Comparison of ENCODE assay signal across 18 cellular contexts in genomic region chr12:68639396-68639767, GRCh38. TPM values are rescaled to one million over a fixed set of nuclear protein-coding genes. Genes with fewer than 3 reads are reported as not detected.
A peak's percentile ranks its signal among the peaks of the same experiment; 100 is the strongest.
DNase-seq lines count a peak whose midpoint lies in the region; ATAC-seq, FAIRE-seq and TF ChIP-seq lines count a peak whose summit lies in the region.
"Had no signal": no experiment of that assay in that cellular context is flagged by ENCODE, and none has a peak within 500 bp of the region (broad histone marks: within the 10 kb centered on the region; RNA-seq: fewer than 3 reads in every experiment).

No MANE protein-coding gene starts in this region.

- peaks cover 76% of the 10 kb centered on the region for H3K4me1 ChIP-seq in BLaER1
- H3K4me1 ChIP-seq in DOHH2 (ENCODE audit: control insufficient read depth, low read length): peaks cover 71% of the 10 kb centered on the region
- H3K4me1 ChIP-seq in pancreas: peaks cover 14 to 37% (median 22%) of the 10 kb centered on the region in 3 donors
- peaks cover 40% of the 10 kb centered on the region for H3K4me1 ChIP-seq in upper lobe of right lung

- TF ChIP-seq CTCF in DOHH2 (IDR thresholded peaks at IDR 0.05; ENCODE audit: low read depth, low read length, poor library complexity, severe bottlenecking): no peak
- TF ChIP-seq CTCF in WTC11 (IDR thresholded peaks at IDR 0.05): no peak
- no peak for TF ChIP-seq CTCF in mesothelial cell of epicardium (IDR thresholded peaks at IDR 0.05; ENCODE audit: unreplicated experiment)
- no peak for TF ChIP-seq CTCF in pancreas (IDR thresholded peaks at IDR 0.05)
- TF ChIP-seq CTCF in upper lobe of right lung (IDR thresholded peaks at IDR 0.05): no peak

- H3K9me3 Mint-ChIP-seq in WTC11 (no peaks in the 10 kb centered on the region), mesothelial cell of epicardium (no peaks in the 10 kb centered on the region)

- peaks cover 23% of the 10 kb centered on the region; the same call in 1 of the 2 replicates for H3F3A ChIP-seq in DOHH2 (ENCODE audit: control insufficient read depth, insufficient read depth)

- H3K4me1 Mint-ChIP-seq in WTC11 (peaks cover 4% of the 10 kb centered on the region), mesothelial cell of epicardium (peaks cover 34% of the 10 kb centered on the region)

- H3K4me3 Mint-ChIP-seq in WTC11 (no peak overlapping the region), mesothelial cell of epicardium (no peak overlapping the region)

- peaks cover 100% of the 10 kb centered on the region for H3K79me2 ChIP-seq in DOHH2 (ENCODE audit: control insufficient read depth, low read length)

- POLR2A ChIA-PET in WTC11 (lab: Charles Lee): interaction anchor here (0.9 kb wide), 1 partner anchor 10 kb away, joined by 3 read pairs; no protein-coding TSS in a partner anchor

- H3K27ac Mint-ChIP-seq in WTC11: peak overlapping the region; percentile 45; the same call in 1 of the 2 replicates
- peak overlapping the region; percentile 71 for H3K27ac Mint-ChIP-seq in mesothelial cell of epicardium

- H3K27ac ChIP-seq in BLaER1 (peak overlapping the region; percentile 33; the same call in 1 of the 2 replicates), DOHH2 (ENCODE audit: low read depth, low read length) (peak overlapping the region; percentile 55), pancreas (no peak overlapping the region), upper lobe of right lung (no peak overlapping the region)
- H3K27ac ChIP-seq: left lung, transverse colon had no signal

- no peak for FAIRE-seq in pancreas (lab: Jason Lieb, UNC)
- FAIRE-seq: TTC549 had no signal

- H3K27me3 Mint-ChIP-seq in WTC11 (ENCODE audit: low read depth) (no peaks in the 10 kb centered on the region), mesothelial cell of epicardium (ENCODE audit: low read depth) (no peaks in the 10 kb centered on the region)

- WGBS in pancreas, 2 donors: 93 to 95% methylated on average over 1 of the region's 1 CpG

- DNase-seq in WTC11 (ENCODE audit: low spot score) (no peak), mesothelial cell of epicardium (ENCODE audit: low spot score in 2 of 2, unreplicated experiment in 2 of 2) (no peak), RPMI8226 (no peak), pancreas (no peak), upper lobe of right lung (no peak)
- DNase-seq: AML-193; cerebellar nuclear complex; DMS53; foreskin fibroblast; left lung; right cardiac atrium; SHP77; stimulated activated CD4-positive, alpha-beta T cell treated with anti-CD3 and anti-CD28 coated beads, Interleukin-1b, Interleukin-23, amount 100 ng/mL, for 48 hours; transverse colon had no signal

- H3K36me3 ChIP-seq in BLaER1 (peaks cover 26% of the 10 kb centered on the region), DOHH2 (ENCODE audit: control insufficient read depth, low read length) (peaks cover 68% of the 10 kb centered on the region), pancreas (no peaks in the 10 kb centered on the region), upper lobe of right lung (no peaks in the 10 kb centered on the region)
- H3K36me3 ChIP-seq: transverse colon had no signal

- no peaks in the 10 kb centered on the region for H3K27me3 ChIP-seq in BLaER1
- H3K27me3 ChIP-seq in DOHH2 (ENCODE audit: control insufficient read depth, low read length): no peaks in the 10 kb centered on the region
- no peaks in the 10 kb centered on the region for H3K27me3 ChIP-seq in pancreas
- H3K27me3 ChIP-seq in upper lobe of right lung: no peaks in the 10 kb centered on the region
- H3K27me3 ChIP-seq: left lung, transverse colon had no signal

- peak overlapping the region; percentile 58 for H3K4me2 ChIP-seq in BLaER1
- H3K4me2 ChIP-seq in DOHH2 (ENCODE audit: low read length): peak overlapping the region; percentile 24; the same call in 1 of the 2 replicates

- CTCF ChIA-PET in WTC11 (lab: Charles Lee): no interaction called here

- no peaks in the 10 kb centered on the region for H3K9me2 ChIP-seq in DOHH2 (replicated peaks; ENCODE audit: control insufficient read depth, low read length)

- no peaks in the 10 kb centered on the region for H3K36me3 Mint-ChIP-seq in WTC11
- peaks cover 7% of the 10 kb centered on the region for H3K36me3 Mint-ChIP-seq in mesothelial cell of epicardium

- H3K4me3 ChIP-seq in BLaER1 (no peak overlapping the region), DOHH2 (ENCODE audit: low read length) (no peak overlapping the region; the same call in 1 of the 2 replicates), pancreas (no peak overlapping the region), upper lobe of right lung (no peak overlapping the region)
- H3K4me3 ChIP-seq: left lung, transverse colon had no signal

- ATAC-seq in WTC11 (no peak), pancreas (no peak), GM18907 (IDR thresholded peaks at IDR 0.05; ENCODE audit: unreplicated experiment) (no peak), upper lobe of right lung (no peak)
- ATAC-seq: right cardiac atrium had no signal

- intact Hi-C loops in pancreas (cut with DNase I) (no loop called here), upper lobe of right lung (cut with DNase I) (no loop called here)

- peak overlapping the region; percentile 23; the same call in 1 of the 2 replicates for H3K9ac ChIP-seq in BLaER1

- H4K20me1 ChIP-seq in BLaER1 (peaks cover 100% of the 10 kb centered on the region), DOHH2 (ENCODE audit: control insufficient read depth, insufficient read depth, low read depth, low read length) (0 out of 2 replicates have a peak, but pooled peaks cover 7% of the 10 kb centered on the region)

- H3K9me3 ChIP-seq in BLaER1: no peaks in the 10 kb centered on the region
- no peaks in the 10 kb centered on the region for H3K9me3 ChIP-seq in DOHH2 (ENCODE audit: control insufficient read depth, insufficient read depth, low read length)
- no peaks in the 10 kb centered on the region for H3K9me3 ChIP-seq in pancreas
- H3K9me3 ChIP-seq in upper lobe of right lung: no peaks in the 10 kb centered on the region
- H3K9me3 ChIP-seq: left lung, transverse colon had no signal

TF ChIP-seq in WTC11, 78 proteins besides CTCF, POLR2A, EP300 and RAD21 (continues in another document):
- TF ChIP-seq E2F4 (CRISPR knock-in tag; IDR thresholded peaks at IDR 0.05; ENCODE audit: borderline replicate concordance, low read depth): no peak
- TF ChIP-seq, protein P1, sequence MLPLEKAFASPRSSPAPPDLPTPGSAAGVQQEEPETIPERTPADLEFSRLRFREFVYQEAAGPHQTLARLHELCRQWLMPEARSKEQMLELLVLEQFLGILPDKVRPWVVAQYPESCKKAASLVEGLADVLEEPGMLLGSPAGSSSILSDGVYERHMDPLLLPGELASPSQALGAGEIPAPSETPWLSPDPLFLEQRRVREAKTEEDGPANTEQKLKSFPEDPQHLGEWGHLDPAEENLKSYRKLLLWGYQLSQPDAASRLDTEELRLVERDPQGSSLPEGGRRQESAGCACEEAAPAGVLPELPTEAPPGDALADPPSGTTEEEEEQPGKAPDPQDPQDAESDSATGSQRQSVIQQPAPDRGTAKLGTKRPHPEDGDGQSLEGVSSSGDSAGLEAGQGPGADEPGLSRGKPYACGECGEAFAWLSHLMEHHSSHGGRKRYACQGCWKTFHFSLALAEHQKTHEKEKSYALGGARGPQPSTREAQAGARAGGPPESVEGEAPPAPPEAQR (CRISPR knock-in tag; IDR thresholded peaks at IDR 0.05): no peak
- TF ChIP-seq NFE2L1 (CRISPR knock-in tag; IDR thresholded peaks at IDR 0.05): no peak
- TF ChIP-seq SMAD4 (CRISPR knock-in tag; IDR thresholded peaks at IDR 0.05): no peak
- TF ChIP-seq RELA (CRISPR knock-in tag; IDR thresholded peaks at IDR 0.05; ENCODE audit: borderline replicate concordance): no peak
- no peak for TF ChIP-seq ZNF219 (CRISPR knock-in tag; IDR thresholded peaks at IDR 0.05; ENCODE audit: borderline replicate concordance)
- TF ChIP-seq HMGA2 (CRISPR knock-in tag; IDR thresholded peaks at IDR 0.05): no peak
- TF ChIP-seq KAT7 (CRISPR knock-in tag; IDR thresholded peaks at IDR 0.05; ENCODE audit: borderline replicate concordance): no peak
- TF ChIP-seq, protein P2, sequence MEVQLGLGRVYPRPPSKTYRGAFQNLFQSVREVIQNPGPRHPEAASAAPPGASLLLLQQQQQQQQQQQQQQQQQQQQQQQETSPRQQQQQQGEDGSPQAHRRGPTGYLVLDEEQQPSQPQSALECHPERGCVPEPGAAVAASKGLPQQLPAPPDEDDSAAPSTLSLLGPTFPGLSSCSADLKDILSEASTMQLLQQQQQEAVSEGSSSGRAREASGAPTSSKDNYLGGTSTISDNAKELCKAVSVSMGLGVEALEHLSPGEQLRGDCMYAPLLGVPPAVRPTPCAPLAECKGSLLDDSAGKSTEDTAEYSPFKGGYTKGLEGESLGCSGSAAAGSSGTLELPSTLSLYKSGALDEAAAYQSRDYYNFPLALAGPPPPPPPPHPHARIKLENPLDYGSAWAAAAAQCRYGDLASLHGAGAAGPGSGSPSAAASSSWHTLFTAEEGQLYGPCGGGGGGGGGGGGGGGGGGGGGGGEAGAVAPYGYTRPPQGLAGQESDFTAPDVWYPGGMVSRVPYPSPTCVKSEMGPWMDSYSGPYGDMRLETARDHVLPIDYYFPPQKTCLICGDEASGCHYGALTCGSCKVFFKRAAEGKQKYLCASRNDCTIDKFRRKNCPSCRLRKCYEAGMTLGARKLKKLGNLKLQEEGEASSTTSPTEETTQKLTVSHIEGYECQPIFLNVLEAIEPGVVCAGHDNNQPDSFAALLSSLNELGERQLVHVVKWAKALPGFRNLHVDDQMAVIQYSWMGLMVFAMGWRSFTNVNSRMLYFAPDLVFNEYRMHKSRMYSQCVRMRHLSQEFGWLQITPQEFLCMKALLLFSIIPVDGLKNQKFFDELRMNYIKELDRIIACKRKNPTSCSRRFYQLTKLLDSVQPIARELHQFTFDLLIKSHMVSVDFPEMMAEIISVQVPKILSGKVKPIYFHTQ (CRISPR knock-in tag; IDR thresholded peaks at IDR 0.05): no peak
- TF ChIP-seq ZNF263 (CRISPR knock-in tag; IDR thresholded peaks at IDR 0.05; ENCODE audit: low read depth): no peak
- no peak for TF ChIP-seq EMX1 (CRISPR knock-in tag; IDR thresholded peaks at IDR 0.05)

RNA-seq across cellular contexts. Expression of gene RAP1B, which starts 28.7 kb away (rescaled TPM):
- 82.3 to 86.9 TPM (median 84.3 TPM) in 3 replicates for total RNA-seq in WTC11 (2021)
- total RNA-seq in mesothelial cell of epicardium: 107 to 114 TPM (median 110 TPM) in 3 replicates
- total RNA-seq in pancreas: 10 to 100 TPM; 29.8 to 60.5 (median 37.1) TPM
- polyA plus RNA-seq in pancreas: 10 to 100 TPM; 30.1 to 47.0 TPM
- 158 TPM for total RNA-seq in upper lobe of right lung

RNA-seq across cellular contexts. Expression of gene NUP107, which starts 47.4 kb away (rescaled TPM):
- 117 to 132 TPM (median 120 TPM) in 3 replicates for total RNA-seq in WTC11 (2021)
- total RNA-seq in mesothelial cell of epicardium: 76.6 to 85.8 TPM (median 78.3 TPM) in 3 replicates
- 10 to 100 TPM; 11.3 to 22.1 (median 14.6) TPM for total RNA-seq in pancreas
- polyA plus RNA-seq in pancreas: 10 to 100 TPM; 11.3 to 17.2 TPM
- 22.7 TPM for total RNA-seq in upper lobe of right lung

Comparison
In these comparisons a context has a peak if more than half of its experiments do, and no peak if none do; other contexts are left out.
1. H3K27ac ChIP-seq: peak in BLaER1 (single experiment) and DOHH2 (single experiment); none in pancreas (0 of 4) and upper lobe of right lung (single experiment).